Comparison of ENCODE assay signal across 10 cellular contexts in the genomic region with DNA sequence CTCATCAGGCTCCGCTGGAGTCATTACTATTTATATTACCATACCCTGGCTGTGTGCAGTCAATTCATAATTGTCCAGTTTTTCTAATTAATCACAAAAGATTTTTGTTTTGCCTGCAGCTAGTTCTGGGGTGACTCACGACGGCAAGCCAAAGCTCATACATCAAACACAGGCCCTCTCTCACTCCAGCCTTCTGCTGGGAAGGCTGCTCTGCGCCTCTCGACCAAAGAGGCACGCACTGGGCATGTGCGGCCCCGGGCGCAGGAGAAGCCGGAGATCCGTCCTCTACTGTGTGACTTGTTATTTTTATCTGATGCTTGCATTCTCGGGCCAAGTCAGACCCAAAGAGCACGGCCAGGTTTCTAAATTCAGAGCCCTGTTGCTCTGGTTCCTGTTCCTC.
DNase-seq lines count a peak whose midpoint lies in the region; ATAC-seq and TF ChIP-seq lines count a peak whose summit lies in the region.
"Had no signal": no experiment of that assay in that cellular context is flagged by ENCODE, and none has a peak within 500 bp of the region (broad histone marks: within the 10 kb centered on the region; RNA-seq: fewer than 3 reads in every experiment).

No MANE protein-coding gene starts in this region.

- H3K27ac ChIP-seq in osteoblast (ENCODE audit: low read depth, low read length), result no peak overlapping the region
- H3K27ac ChIP-seq: pancreas had no signal

- H3K4me2 ChIP-seq in osteoblast (ENCODE audit: insufficient read depth, low read length), result no peak overlapping the region

- TF ChIP-seq CTCF in epithelial cell of esophagus (IDR thresholded peaks at IDR 0.05; ENCODE audit: insufficient read depth, low read depth, low read length, missing control alignments) (no peak), osteoblast (IDR thresholded peaks at IDR 0.05; ENCODE audit: extremely low read depth, low read depth, low read length) (no peak)

- no peaks in the 10 kb centered on the region for H3K79me2 ChIP-seq in osteoblast (ENCODE audit: insufficient read depth, low read length)

- H4K20me1 ChIP-seq in osteoblast (ENCODE audit: insufficient read depth, low read length), result no peaks in the 10 kb centered on the region

- H3K4me1 ChIP-seq in osteoblast (ENCODE audit: insufficient read depth, low read length), result no peaks in the 10 kb centered on the region
- H3K4me1 ChIP-seq: pancreas had no signal

- H3K36me3 ChIP-seq in osteoblast (ENCODE audit: insufficient read depth, low read length), result no peaks in the 10 kb centered on the region
- H3K36me3 ChIP-seq: pancreas had no signal

- ATAC-seq in HG03025 (IDR thresholded peaks at IDR 0.05; ENCODE audit: low FRiP score, unreplicated experiment), result no peak
- no peak for ATAC-seq in GM18511 (IDR thresholded peaks at IDR 0.05; ENCODE audit: unreplicated experiment)

- peak; percentile 99 for DNase-seq in EH (ENCODE audit: low read depth)
- DNase-seq in RPMI7951 (ENCODE audit: low read depth), result peak; percentile 96
- DNase-seq in epithelial cell of esophagus (ENCODE audit: low read depth), result peak; percentile 97
- no peak for DNase-seq in osteoblast (ENCODE audit: insufficient read length, low spot score, missing footprints)
- no peak for DNase-seq in iPS-NIHi7 (ENCODE audit: extremely low spot score)
- DNase-seq in stimulated activated CD4-positive, alpha-beta T cell treated with anti-CD3 and anti-CD28 coated beads, Interleukin-2, amount 100 ng/mL, for 24 hours, result no peak
- DNase-seq: DND-41, pancreas had no signal

- H3K9me3 ChIP-seq in osteoblast (ENCODE audit: low read depth, low read length), result no peaks in the 10 kb centered on the region
- H3K9me3 ChIP-seq: pancreas had no signal

- H3K27me3 ChIP-seq in osteoblast (ENCODE audit: insufficient read depth, low read length), result no peaks in the 10 kb centered on the region

- H3K4me3 ChIP-seq in epithelial cell of esophagus (ENCODE audit: low read length) (no peak overlapping the region), osteoblast (ENCODE audit: insufficient read depth, low read length) (no peak overlapping the region)
- H3K4me3 ChIP-seq: pancreas had no signal

- peak overlapping the region; percentile 54 for H2AFZ ChIP-seq in osteoblast (ENCODE audit: low read length)

Comparison
In these comparisons a context has a peak if more than half of its experiments do, and no peak if none do; other contexts are left out.
1. DNase-seq: peak in EH (single experiment), RPMI7951 (single experiment) and epithelial cell of esophagus (single experiment); none in osteoblast (single experiment), iPS-NIHi7 (single experiment) and stimulated activated CD4-positive, alpha-beta T cell treated with anti-CD3 and anti-CD28 coated beads, Interleukin-2, amount 100 ng/mL, for 24 hours (0 of 2).